In genomic region chr19:46719629-46720515, GRCh38 we compare ENCODE assay signal across 11 cellular contexts. TPM values are rescaled to one million over a fixed set of nuclear protein-coding genes. Genes with fewer than 3 reads are reported as not detected.
DNase-seq lines count a peak whose midpoint lies in the region; ATAC-seq and TF ChIP-seq lines count a peak whose summit lies in the region.
"Had no signal": no experiment of that assay in that cellular context is flagged by ENCODE, and none has a peak within 500 bp of the region (broad histone marks: within the 10 kb centered on the region; RNA-seq: fewer than 3 reads in every experiment).

No MANE protein-coding gene starts in this region.

- H3F3A ChIP-seq in Loucy (ENCODE audit: low read depth) = peaks cover 11% of the 10 kb centered on the region

- no peaks in the 10 kb centered on the region for H3K9me2 ChIP-seq in Loucy (replicated peaks; ENCODE audit: low read depth, low read length)

- H4K12ac ChIP-seq in trophoblast cell (ENCODE audit: low read depth, low read length) = no peak overlapping the region

- no peak overlapping the region for H2BK15ac ChIP-seq in mesenchymal stem cell (ENCODE audit: low read depth, poor library complexity, severe bottlenecking)

- CTCF ChIA-PET in Calu3 (lab: Charles Lee) = no interaction called here

- H4K8ac ChIP-seq in trophoblast cell (ENCODE audit: low read depth, low read length) = no peak overlapping the region
- H4K8ac ChIP-seq in mesenchymal stem cell (ENCODE audit: low read length) = no peak overlapping the region

- H3K27me3 ChIP-seq in Loucy (ENCODE audit: insufficient read depth, low read length, poor library complexity, severe bottlenecking) = peaks cover 8% of the 10 kb centered on the region
- no peaks in the 10 kb centered on the region for H3K27me3 ChIP-seq in trophoblast cell (ENCODE audit: insufficient read depth, low read length)
- H3K27me3 ChIP-seq in mesenchymal stem cell (ENCODE audit: control insufficient read depth in 1 of 2, insufficient read depth in 1 of 2, low read length in 2 of 2) = no peaks in the 10 kb centered on the region
- H3K27me3 ChIP-seq: adrenal gland had no signal

- H3K4ac ChIP-seq in trophoblast cell (ENCODE audit: low read depth, low read length) (no peak overlapping the region), mesenchymal stem cell (ENCODE audit: low read depth in 1 of 2, low read length in 2 of 2) (no peak overlapping the region)

- peaks cover 82% of the 10 kb centered on the region for H3K36me3 Mint-ChIP-seq in Calu3 (ENCODE audit: insufficient read depth, unreplicated experiment)
- H3K36me3 Mint-ChIP-seq in brain = peaks cover 20% of the 10 kb centered on the region

- H3K4me1 ChIP-seq in Loucy (ENCODE audit: insufficient read depth, low read length, poor library complexity, severe bottlenecking) = peaks cover 68% of the 10 kb centered on the region
- peaks cover 0 to 6% of the 10 kb centered on the region in 2 experiments for H3K4me1 ChIP-seq in trophoblast cell (ENCODE audit: control insufficient read depth in 1 of 2, insufficient read depth in 2 of 2, low read length in 2 of 2)
- H3K4me1 ChIP-seq in mesenchymal stem cell (ENCODE audit: control insufficient read depth, insufficient read depth, low read depth, low read length) = peaks cover 27% of the 10 kb centered on the region

- peak overlapping the region; percentile 25 for H4K91ac ChIP-seq in trophoblast cell (ENCODE audit: low read depth, low read length)
- no peak overlapping the region for H4K91ac ChIP-seq in mesenchymal stem cell (ENCODE audit: low read length)

- peak overlapping the region; percentile 100 for H3K4me2 ChIP-seq in Loucy (ENCODE audit: low read depth, low read length, poor library complexity, severe bottlenecking)
- no peak overlapping the region for H3K4me2 ChIP-seq in trophoblast cell (ENCODE audit: low read length)
- H3K4me2 ChIP-seq in mesenchymal stem cell (ENCODE audit: low read length, poor library complexity, severe bottlenecking) = no peak overlapping the region

- no CpG with 5 or more reads among the region's 25 CpGs for WGBS in trophoblast cell (ENCODE audit: extremely low coverage, insufficient coverage, insufficient read length)
- WGBS in mesenchymal stem cell = 94% methylated on average over 23 of the region's 25 CpGs

- no peaks in the 10 kb centered on the region for H3K9me3 ChIP-seq in Loucy (ENCODE audit: insufficient read depth, low read depth, low read length)
- no peaks in the 10 kb centered on the region for H3K9me3 ChIP-seq in trophoblast cell (ENCODE audit: insufficient read depth, low read depth, low read length)
- no peaks in the 10 kb centered on the region for H3K9me3 ChIP-seq in mesenchymal stem cell (ENCODE audit: control insufficient read depth, low read length)
- H3K9me3 ChIP-seq: adrenal gland had no signal

- H3K18ac ChIP-seq in trophoblast cell (ENCODE audit: low read length) (peak overlapping the region; percentile 16), mesenchymal stem cell (ENCODE audit: low read depth in 1 of 2, low read length in 2 of 2) (no peak overlapping the region)

- peak overlapping the region; percentile 94 for H3K4me3 Mint-ChIP-seq in Calu3 (ENCODE audit: low read depth, unreplicated experiment)
- H3K4me3 Mint-ChIP-seq in brain = peak overlapping the region in 1 of 5 experiments; percentile 7

- H2BK5ac ChIP-seq in trophoblast cell (ENCODE audit: low read depth, low read length, poor library complexity) = no peak overlapping the region
- H2BK5ac ChIP-seq in mesenchymal stem cell (ENCODE audit: low read depth, low read length, poor library complexity, severe bottlenecking) = no peak overlapping the region

- H3K27me3 Mint-ChIP-seq in Calu3 (ENCODE audit: unreplicated experiment) (no peaks in the 10 kb centered on the region), brain (peaks cover 11% of the 10 kb centered on the region)

- H2BK120ac ChIP-seq in trophoblast cell (ENCODE audit: insufficient read depth, low read length, poor library complexity) (no peak overlapping the region), mesenchymal stem cell (ENCODE audit: low read depth, low read length) (no peak overlapping the region)

- intact Hi-C loops in Calu3 (cut with micrococcal nuclease; ENCODE audit: unreplicated experiment) = no loop called here

- H3K27ac ChIP-seq in trophoblast cell (ENCODE audit: low read depth, low read length) = no peak overlapping the region
- no peak overlapping the region for H3K27ac ChIP-seq in mesenchymal stem cell (ENCODE audit: low read length, poor library complexity, severe bottlenecking)
- H3K27ac ChIP-seq: adrenal gland had no signal

- BruUV-seq in Calu3 (replicated peaks; lab: Mats Ljungman, UMichigan) = no TSS peak

- DNase-seq in Calu3 (no peak), trophoblast cell (no peak), mesenchymal stem cell (no peak), RKO (ENCODE audit: low spot score) (no peak)
- DNase-seq: adrenal gland, NCI-H1417 treated with DMSO at 0.1 percent for 48 hours, NCI-H510A treated with DMSO at 0.1 percent for 48 hours had no signal

- no peaks in the 10 kb centered on the region for H3K9me3 Mint-ChIP-seq in Calu3 (ENCODE audit: low read depth, unreplicated experiment)
- no peaks in the 10 kb centered on the region for H3K9me3 Mint-ChIP-seq in brain

- H3K9ac ChIP-seq in Loucy (ENCODE audit: low read depth, low read length, poor library complexity, severe bottlenecking) (peak overlapping the region; percentile 100), trophoblast cell (ENCODE audit: low read length) (no peak overlapping the region), mesenchymal stem cell (ENCODE audit: low read length) (no peak overlapping the region)

- peaks cover 13% of the 10 kb centered on the region for H4K20me1 ChIP-seq in Loucy (ENCODE audit: insufficient read depth, low read length, poor library complexity, severe bottlenecking)

- H2BK12ac ChIP-seq in trophoblast cell (ENCODE audit: low read length) (no peak overlapping the region), mesenchymal stem cell (ENCODE audit: low read length in 2 of 2) (no peak overlapping the region)

- H2AFZ ChIP-seq in Loucy (ENCODE audit: low read length) = no peak overlapping the region
- no peak overlapping the region for H2AFZ ChIP-seq in trophoblast cell (ENCODE audit: insufficient read depth, low read length, poor library complexity)
- no peak overlapping the region for H2AFZ ChIP-seq in mesenchymal stem cell (ENCODE audit: low read depth, low read length)

- no peak overlapping the region for H2AK5ac ChIP-seq in trophoblast cell (ENCODE audit: low read length)
- H2AK5ac ChIP-seq in mesenchymal stem cell (ENCODE audit: low read length, severe bottlenecking) = no peak overlapping the region

- H3K36me3 ChIP-seq in Loucy (ENCODE audit: insufficient read depth, low read length) (peaks cover 48% of the 10 kb centered on the region; the same call in 1 of the 2 replicates), trophoblast cell (ENCODE audit: control insufficient read depth in 1 of 2, insufficient read depth in 2 of 2, low read length in 2 of 2) (peaks cover 63% of the 10 kb centered on the region in 2 experiments), mesenchymal stem cell (ENCODE audit: control insufficient read depth in 1 of 2, insufficient read depth in 2 of 2, low read depth in 1 of 2, low read length in 2 of 2) (peaks cover 49 to 71% of the 10 kb centered on the region in 2 experiments)

- H3K4me3 ChIP-seq in Loucy (ENCODE audit: low read length, poor library complexity, severe bottlenecking) = peak overlapping the region; percentile 85
- no peak overlapping the region for H3K4me3 ChIP-seq in trophoblast cell (ENCODE audit: low read depth, low read length)
- H3K4me3 ChIP-seq in mesenchymal stem cell (ENCODE audit: insufficient read depth in 1 of 2, low read depth in 1 of 2, low read length in 2 of 2) = no peak overlapping the region
- H3K4me3 ChIP-seq: adrenal gland had no signal

- TF ChIP-seq CTCF in Calu3 (IDR thresholded peaks at IDR 0.05; ENCODE audit: unreplicated experiment) (no peak), Loucy (conservative IDR thresholded peaks at IDR 0.05; ENCODE audit: low read length) (no peak), brain (conservative IDR thresholded peaks at IDR 0.05) (no peak)

- H3K4me1 Mint-ChIP-seq in Calu3 (ENCODE audit: low read depth, unreplicated experiment) = peaks cover 18% of the 10 kb centered on the region
- H3K4me1 Mint-ChIP-seq in brain = peaks cover 20% of the 10 kb centered on the region

- H3K27ac Mint-ChIP-seq in Calu3 (ENCODE audit: unreplicated experiment) (peak overlapping the region; percentile 47), brain (peak overlapping the region in 3 of 5 experiments; percentile 15 to 73 (median 32))

- no peak overlapping the region for H3K14ac ChIP-seq in trophoblast cell (ENCODE audit: low read length)
- no peak overlapping the region for H3K14ac ChIP-seq in mesenchymal stem cell (ENCODE audit: low read length in 2 of 2)

- no peak overlapping the region for H3K23ac ChIP-seq in trophoblast cell (ENCODE audit: low read length)
- H3K23ac ChIP-seq in mesenchymal stem cell (ENCODE audit: low read length in 2 of 2) = no peak overlapping the region

- H3K79me2 ChIP-seq in Loucy (ENCODE audit: insufficient read depth, low read length) (peaks cover 30% of the 10 kb centered on the region), trophoblast cell (ENCODE audit: control insufficient read depth, insufficient read depth, low read length, poor library complexity) (peaks cover 18% of the 10 kb centered on the region)

- peaks cover 19% of the 10 kb centered on the region for H3K79me1 ChIP-seq in trophoblast cell (ENCODE audit: low read length)
- H3K79me1 ChIP-seq in mesenchymal stem cell (replicated peaks; ENCODE audit: low read length, poor library complexity, severe bottlenecking) = peaks cover 40% of the 10 kb centered on the region

- no peak for ATAC-seq in GM18861 (IDR thresholded peaks at IDR 0.05; ENCODE audit: unreplicated experiment)
- ATAC-seq: sciatic nerve had no signal

RNA-seq across cellular contexts. Expression of gene PRKD2, which starts 3.0 kb away (rescaled TPM):
- total RNA-seq in Calu3 (2022) = 98.3 and 110 TPM in 2 replicates
- 42.0 TPM for polyA plus RNA-seq in brain (ENCODE audit: insufficient read depth, low read depth, low replicate concordance)
- polyA plus RNA-seq in trophoblast cell (2013) = 69.9 and 71.7 TPM in 2 replicates
- 25.9 TPM for polyA plus RNA-seq in mesenchymal stem cell (2013, experiment 1 of 2)
- 23.5 TPM for polyA plus RNA-seq in mesenchymal stem cell (2013, experiment 2 of 2)

RNA-seq across cellular contexts. Expression of gene FKRP, which starts 26.0 kb away (rescaled TPM):
- total RNA-seq in Calu3 (2022) = 33.7 and 35.0 TPM in 2 replicates
- 9.0 TPM for polyA plus RNA-seq in brain (ENCODE audit: insufficient read depth, low read depth, low replicate concordance)
- 20.5 TPM in 2 replicates for polyA plus RNA-seq in trophoblast cell (2013)
- 24.9 TPM for polyA plus RNA-seq in mesenchymal stem cell (2013, experiment 1 of 2)
- 24.4 TPM for polyA plus RNA-seq in mesenchymal stem cell (2013, experiment 2 of 2)

RNA-seq across cellular contexts. Expression of gene STRN4, which starts 26.4 kb away (rescaled TPM):
- 149 and 151 TPM in 2 replicates for total RNA-seq in Calu3 (2022)
- polyA plus RNA-seq in brain (ENCODE audit: insufficient read depth, low read depth, low replicate concordance) = 104 TPM
- 65.1 and 66.3 TPM in 2 replicates for polyA plus RNA-seq in trophoblast cell (2013)
- polyA plus RNA-seq in mesenchymal stem cell (2013, experiment 1 of 2) = 56.4 TPM
- 56.1 TPM for polyA plus RNA-seq in mesenchymal stem cell (2013, experiment 2 of 2)

RNA-seq across cellular contexts. Expression of gene DACT3, which starts 58.9 kb away (rescaled TPM):
- not detected in 2 replicates for total RNA-seq in Calu3 (2022)
- 27.4 TPM for polyA plus RNA-seq in brain (ENCODE audit: insufficient read depth, low read depth, low replicate concordance)
- polyA plus RNA-seq in trophoblast cell (2013) = 13.8 and 15.5 TPM in 2 replicates
- polyA plus RNA-seq in mesenchymal stem cell (2013, experiment 1 of 2) = 25.9 TPM
- 26.2 TPM for polyA plus RNA-seq in mesenchymal stem cell (2013, experiment 2 of 2)
